2 cellular contexts compared by ENCODE assay signal in the genomic region with DNA sequence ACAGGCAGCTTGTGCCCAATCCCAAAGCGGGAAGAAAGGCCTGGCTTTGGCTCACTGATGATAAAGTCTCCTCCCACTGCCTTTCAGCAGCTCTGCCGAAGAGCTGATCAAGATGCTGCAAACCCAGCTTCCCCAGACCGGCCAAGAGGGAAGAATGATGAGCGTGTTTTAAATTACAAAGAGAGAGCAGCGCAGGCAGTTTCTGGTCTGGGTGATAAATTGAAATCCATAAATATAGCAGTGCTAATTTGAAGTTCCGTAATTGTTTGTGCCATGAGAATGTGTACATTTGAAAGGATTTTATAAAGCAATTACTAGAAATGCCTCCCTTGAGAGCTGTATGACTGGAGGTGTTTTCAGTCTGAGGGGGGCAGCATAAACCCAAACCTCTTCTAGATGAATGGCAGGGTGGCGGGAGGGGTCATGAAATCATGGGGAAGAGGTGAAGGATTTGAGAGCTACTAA.
TF ChIP-seq lines count a peak whose summit lies in the region.

No MANE protein-coding gene starts in this region.

TF ChIP-seq in HEK293, 187 proteins besides CTCF, POLR2A, EP300 and RAD21 (continued from another document and continues in another):
- TF ChIP-seq ZNF621 (tag by site-specific recombination; IDR thresholded peaks at IDR 0.05) (no peak), ZEB2 (tag by site-specific recombination; IDR thresholded peaks at IDR 0.05) (peak; percentile 26; the same call in 1 of the 2 replicates), ZNF394 (tag by site-specific recombination; IDR thresholded peaks at IDR 0.05; ENCODE audit: borderline replicate concordance) (peak; percentile 42; the same call in 1 of the 2 replicates), IKZF3 (tag by site-specific recombination; IDR thresholded peaks at IDR 0.05) (peak; percentile 72), ZNF76 (tag by site-specific recombination; IDR thresholded peaks at IDR 0.05; ENCODE audit: borderline replicate concordance, low read depth) (0 out of 2 replicates have a peak, but pooled peaks have one; percentile 23), BCL11A (tag by site-specific recombination; IDR thresholded peaks at IDR 0.05; ENCODE audit: low read depth) (peak; percentile 58; the same call in 1 of the 2 replicates)
- TF ChIP-seq, protein P1, sequence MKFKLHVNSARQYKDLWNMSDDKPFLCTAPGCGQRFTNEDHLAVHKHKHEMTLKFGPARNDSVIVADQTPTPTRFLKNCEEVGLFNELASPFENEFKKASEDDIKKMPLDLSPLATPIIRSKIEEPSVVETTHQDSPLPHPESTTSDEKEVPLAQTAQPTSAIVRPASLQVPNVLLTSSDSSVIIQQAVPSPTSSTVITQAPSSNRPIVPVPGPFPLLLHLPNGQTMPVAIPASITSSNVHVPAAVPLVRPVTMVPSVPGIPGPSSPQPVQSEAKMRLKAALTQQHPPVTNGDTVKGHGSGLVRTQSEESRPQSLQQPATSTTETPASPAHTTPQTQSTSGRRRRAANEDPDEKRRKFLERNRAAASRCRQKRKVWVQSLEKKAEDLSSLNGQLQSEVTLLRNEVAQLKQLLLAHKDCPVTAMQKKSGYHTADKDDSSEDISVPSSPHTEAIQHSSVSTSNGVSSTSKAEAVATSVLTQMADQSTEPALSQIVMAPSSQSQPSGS (tag by site-specific recombination; IDR thresholded peaks at IDR 0.05; ENCODE audit: low read depth), result no peak
- TF ChIP-seq, protein P2, sequence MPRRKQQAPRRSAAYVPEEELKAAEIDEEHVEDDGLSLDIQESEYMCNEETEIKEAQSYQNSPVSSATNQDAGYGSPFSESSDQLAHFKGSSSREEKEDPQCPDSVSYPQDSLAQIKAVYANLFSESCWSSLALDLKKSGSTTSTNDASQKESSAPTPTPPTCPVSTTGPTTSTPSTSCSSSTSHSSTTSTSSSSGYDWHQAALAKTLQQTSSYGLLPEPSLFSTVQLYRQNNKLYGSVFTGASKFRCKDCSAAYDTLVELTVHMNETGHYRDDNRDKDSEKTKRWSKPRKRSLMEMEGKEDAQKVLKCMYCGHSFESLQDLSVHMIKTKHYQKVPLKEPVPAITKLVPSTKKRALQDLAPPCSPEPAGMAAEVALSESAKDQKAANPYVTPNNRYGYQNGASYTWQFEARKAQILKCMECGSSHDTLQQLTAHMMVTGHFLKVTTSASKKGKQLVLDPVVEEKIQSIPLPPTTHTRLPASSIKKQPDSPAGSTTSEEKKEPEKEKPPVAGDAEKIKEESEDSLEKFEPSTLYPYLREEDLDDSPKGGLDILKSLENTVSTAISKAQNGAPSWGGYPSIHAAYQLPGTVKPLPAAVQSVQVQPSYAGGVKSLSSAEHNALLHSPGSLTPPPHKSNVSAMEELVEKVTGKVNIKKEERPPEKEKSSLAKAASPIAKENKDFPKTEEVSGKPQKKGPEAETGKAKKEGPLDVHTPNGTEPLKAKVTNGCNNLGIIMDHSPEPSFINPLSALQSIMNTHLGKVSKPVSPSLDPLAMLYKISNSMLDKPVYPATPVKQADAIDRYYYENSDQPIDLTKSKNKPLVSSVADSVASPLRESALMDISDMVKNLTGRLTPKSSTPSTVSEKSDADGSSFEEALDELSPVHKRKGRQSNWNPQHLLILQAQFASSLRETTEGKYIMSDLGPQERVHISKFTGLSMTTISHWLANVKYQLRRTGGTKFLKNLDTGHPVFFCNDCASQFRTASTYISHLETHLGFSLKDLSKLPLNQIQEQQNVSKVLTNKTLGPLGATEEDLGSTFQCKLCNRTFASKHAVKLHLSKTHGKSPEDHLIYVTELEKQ (tag by site-specific recombination; IDR thresholded peaks at IDR 0.05; ENCODE audit: borderline replicate concordance), result peak; percentile 62; the same call in 1 of the 2 replicates
- TF ChIP-seq, protein P3, sequence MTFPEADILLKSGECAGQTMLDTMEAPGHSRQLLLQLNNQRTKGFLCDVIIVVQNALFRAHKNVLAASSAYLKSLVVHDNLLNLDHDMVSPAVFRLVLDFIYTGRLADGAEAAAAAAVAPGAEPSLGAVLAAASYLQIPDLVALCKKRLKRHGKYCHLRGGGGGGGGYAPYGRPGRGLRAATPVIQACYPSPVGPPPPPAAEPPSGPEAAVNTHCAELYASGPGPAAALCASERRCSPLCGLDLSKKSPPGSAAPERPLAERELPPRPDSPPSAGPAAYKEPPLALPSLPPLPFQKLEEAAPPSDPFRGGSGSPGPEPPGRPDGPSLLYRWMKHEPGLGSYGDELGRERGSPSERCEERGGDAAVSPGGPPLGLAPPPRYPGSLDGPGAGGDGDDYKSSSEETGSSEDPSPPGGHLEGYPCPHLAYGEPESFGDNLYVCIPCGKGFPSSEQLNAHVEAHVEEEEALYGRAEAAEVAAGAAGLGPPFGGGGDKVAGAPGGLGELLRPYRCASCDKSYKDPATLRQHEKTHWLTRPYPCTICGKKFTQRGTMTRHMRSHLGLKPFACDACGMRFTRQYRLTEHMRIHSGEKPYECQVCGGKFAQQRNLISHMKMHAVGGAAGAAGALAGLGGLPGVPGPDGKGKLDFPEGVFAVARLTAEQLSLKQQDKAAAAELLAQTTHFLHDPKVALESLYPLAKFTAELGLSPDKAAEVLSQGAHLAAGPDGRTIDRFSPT (tag by site-specific recombination; IDR thresholded peaks at IDR 0.05), result no peak
- TF ChIP-seq, protein P4, sequence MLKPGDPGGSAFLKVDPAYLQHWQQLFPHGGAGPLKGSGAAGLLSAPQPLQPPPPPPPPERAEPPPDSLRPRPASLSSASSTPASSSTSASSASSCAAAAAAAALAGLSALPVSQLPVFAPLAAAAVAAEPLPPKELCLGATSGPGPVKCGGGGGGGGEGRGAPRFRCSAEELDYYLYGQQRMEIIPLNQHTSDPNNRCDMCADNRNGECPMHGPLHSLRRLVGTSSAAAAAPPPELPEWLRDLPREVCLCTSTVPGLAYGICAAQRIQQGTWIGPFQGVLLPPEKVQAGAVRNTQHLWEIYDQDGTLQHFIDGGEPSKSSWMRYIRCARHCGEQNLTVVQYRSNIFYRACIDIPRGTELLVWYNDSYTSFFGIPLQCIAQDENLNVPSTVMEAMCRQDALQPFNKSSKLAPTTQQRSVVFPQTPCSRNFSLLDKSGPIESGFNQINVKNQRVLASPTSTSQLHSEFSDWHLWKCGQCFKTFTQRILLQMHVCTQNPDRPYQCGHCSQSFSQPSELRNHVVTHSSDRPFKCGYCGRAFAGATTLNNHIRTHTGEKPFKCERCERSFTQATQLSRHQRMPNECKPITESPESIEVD (tag by site-specific recombination; IDR thresholded peaks at IDR 0.05), result peak; percentile 97
- TF ChIP-seq, protein P5, sequence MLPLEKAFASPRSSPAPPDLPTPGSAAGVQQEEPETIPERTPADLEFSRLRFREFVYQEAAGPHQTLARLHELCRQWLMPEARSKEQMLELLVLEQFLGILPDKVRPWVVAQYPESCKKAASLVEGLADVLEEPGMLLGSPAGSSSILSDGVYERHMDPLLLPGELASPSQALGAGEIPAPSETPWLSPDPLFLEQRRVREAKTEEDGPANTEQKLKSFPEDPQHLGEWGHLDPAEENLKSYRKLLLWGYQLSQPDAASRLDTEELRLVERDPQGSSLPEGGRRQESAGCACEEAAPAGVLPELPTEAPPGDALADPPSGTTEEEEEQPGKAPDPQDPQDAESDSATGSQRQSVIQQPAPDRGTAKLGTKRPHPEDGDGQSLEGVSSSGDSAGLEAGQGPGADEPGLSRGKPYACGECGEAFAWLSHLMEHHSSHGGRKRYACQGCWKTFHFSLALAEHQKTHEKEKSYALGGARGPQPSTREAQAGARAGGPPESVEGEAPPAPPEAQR (tag by site-specific recombination; IDR thresholded peaks at IDR 0.05), result no peak

TF ChIP-seq in neural cell, 6 proteins besides CTCF, POLR2A, EP300 and RAD21 (continued from another document):
- TF ChIP-seq, protein P6, sequence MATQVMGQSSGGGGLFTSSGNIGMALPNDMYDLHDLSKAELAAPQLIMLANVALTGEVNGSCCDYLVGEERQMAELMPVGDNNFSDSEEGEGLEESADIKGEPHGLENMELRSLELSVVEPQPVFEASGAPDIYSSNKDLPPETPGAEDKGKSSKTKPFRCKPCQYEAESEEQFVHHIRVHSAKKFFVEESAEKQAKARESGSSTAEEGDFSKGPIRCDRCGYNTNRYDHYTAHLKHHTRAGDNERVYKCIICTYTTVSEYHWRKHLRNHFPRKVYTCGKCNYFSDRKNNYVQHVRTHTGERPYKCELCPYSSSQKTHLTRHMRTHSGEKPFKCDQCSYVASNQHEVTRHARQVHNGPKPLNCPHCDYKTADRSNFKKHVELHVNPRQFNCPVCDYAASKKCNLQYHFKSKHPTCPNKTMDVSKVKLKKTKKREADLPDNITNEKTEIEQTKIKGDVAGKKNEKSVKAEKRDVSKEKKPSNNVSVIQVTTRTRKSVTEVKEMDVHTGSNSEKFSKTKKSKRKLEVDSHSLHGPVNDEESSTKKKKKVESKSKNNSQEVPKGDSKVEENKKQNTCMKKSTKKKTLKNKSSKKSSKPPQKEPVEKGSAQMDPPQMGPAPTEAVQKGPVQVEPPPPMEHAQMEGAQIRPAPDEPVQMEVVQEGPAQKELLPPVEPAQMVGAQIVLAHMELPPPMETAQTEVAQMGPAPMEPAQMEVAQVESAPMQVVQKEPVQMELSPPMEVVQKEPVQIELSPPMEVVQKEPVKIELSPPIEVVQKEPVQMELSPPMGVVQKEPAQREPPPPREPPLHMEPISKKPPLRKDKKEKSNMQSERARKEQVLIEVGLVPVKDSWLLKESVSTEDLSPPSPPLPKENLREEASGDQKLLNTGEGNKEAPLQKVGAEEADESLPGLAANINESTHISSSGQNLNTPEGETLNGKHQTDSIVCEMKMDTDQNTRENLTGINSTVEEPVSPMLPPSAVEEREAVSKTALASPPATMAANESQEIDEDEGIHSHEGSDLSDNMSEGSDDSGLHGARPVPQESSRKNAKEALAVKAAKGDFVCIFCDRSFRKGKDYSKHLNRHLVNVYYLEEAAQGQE (IDR thresholded peaks at IDR 0.05; ENCODE audit: borderline replicate concordance), result no peak
